Comparison of ENCODE assay signal across 11 cellular contexts in the genomic region with DNA sequence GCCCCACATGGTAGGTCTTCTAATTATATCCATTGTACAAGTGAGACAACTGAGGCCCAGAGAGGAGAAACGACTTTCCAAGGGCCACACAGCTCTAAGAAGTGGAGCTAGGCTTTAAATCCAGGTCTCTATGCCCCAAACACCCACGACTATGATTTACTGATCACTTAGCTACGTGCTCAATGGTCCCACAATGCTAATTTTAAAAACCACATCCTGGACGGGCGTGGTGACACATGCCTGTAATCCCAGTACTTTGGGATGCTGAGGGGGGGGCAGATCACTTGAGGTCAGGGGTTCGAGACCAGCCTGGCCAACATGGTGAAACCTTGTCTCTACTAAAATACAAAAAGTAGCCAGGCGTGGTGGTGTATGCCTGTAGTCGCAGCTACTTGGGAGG. TPM values are rescaled to one million over a fixed set of nuclear protein-coding genes. Genes with fewer than 3 reads are reported as not detected.
DNase-seq lines count a peak whose midpoint lies in the region; ATAC-seq and TF ChIP-seq lines count a peak whose summit lies in the region.
"Had no signal": no experiment of that assay in that cellular context is flagged by ENCODE, and none has a peak within 500 bp of the region (broad histone marks: within the 10 kb centered on the region; RNA-seq: fewer than 3 reads in every experiment).

No MANE protein-coding gene starts in this region.

- peak; percentile 25 for ATAC-seq in GM21723 (IDR thresholded peaks at IDR 0.05; ENCODE audit: unreplicated experiment)
- no peak for ATAC-seq in memory B cell (ENCODE audit: low read depth)
- ATAC-seq in omental fat pad (ENCODE audit: low FRiP score) = no peak

- no peaks in the 10 kb centered on the region for H3K9me3 Mint-ChIP-seq in activated CD4-positive, alpha-beta T cell treated with anti-CD3 and anti-CD28 coated beads, Interleukin-2, amount 10 ng/mL, durations not matched to agents 24 days and 14 days
- no peaks in the 10 kb centered on the region for H3K9me3 Mint-ChIP-seq in memory B cell

- H3K9ac ChIP-seq in SU-DHL-6 (ENCODE audit: low read length) = no peak overlapping the region

- TF ChIP-seq CTCF in SU-DHL-6 (IDR thresholded peaks at IDR 0.05; ENCODE audit: insufficient read depth, low read length, poor library complexity, severe bottlenecking) (no peak), omental fat pad (IDR thresholded peaks at IDR 0.05) (no peak)

- peaks cover 5% of the 10 kb centered on the region; the same call in 1 of the 2 replicates for H3F3A ChIP-seq in SU-DHL-6 (ENCODE audit: insufficient read depth)

- H3K27me3 Mint-ChIP-seq in activated CD4-positive, alpha-beta T cell treated with anti-CD3 and anti-CD28 coated beads, Interleukin-2, amount 10 ng/mL, durations not matched to agents 24 days and 14 days = peaks cover 4% of the 10 kb centered on the region
- H3K27me3 Mint-ChIP-seq in memory B cell = no peaks in the 10 kb centered on the region

- H3K27ac ChIP-seq in SU-DHL-6 (ENCODE audit: low read depth, low read length) = no peak overlapping the region

- peaks cover 21% of the 10 kb centered on the region for H3K4me1 Mint-ChIP-seq in activated CD4-positive, alpha-beta T cell treated with anti-CD3 and anti-CD28 coated beads, Interleukin-2, amount 10 ng/mL, durations not matched to agents 24 days and 14 days
- H3K4me1 Mint-ChIP-seq in memory B cell = peaks cover 15% of the 10 kb centered on the region

- no peaks in the 10 kb centered on the region for H3K36me3 Mint-ChIP-seq in activated CD4-positive, alpha-beta T cell treated with anti-CD3 and anti-CD28 coated beads, Interleukin-2, amount 10 ng/mL, durations not matched to agents 24 days and 14 days (ENCODE audit: low read depth)
- no peaks in the 10 kb centered on the region for H3K36me3 Mint-ChIP-seq in memory B cell

- H4K20me1 ChIP-seq in SU-DHL-6 (ENCODE audit: low read depth, low read length) = no peaks in the 10 kb centered on the region

- H3K4me3 Mint-ChIP-seq in activated CD4-positive, alpha-beta T cell treated with anti-CD3 and anti-CD28 coated beads, Interleukin-2, amount 10 ng/mL, durations not matched to agents 24 days and 14 days = no peak overlapping the region
- H3K4me3 Mint-ChIP-seq in memory B cell = peak overlapping the region; percentile 14

- H3K27ac Mint-ChIP-seq in activated CD4-positive, alpha-beta T cell treated with anti-CD3 and anti-CD28 coated beads, Interleukin-2, amount 10 ng/mL, durations not matched to agents 24 days and 14 days = peak overlapping the region; percentile 7
- H3K27ac Mint-ChIP-seq in memory B cell = no peak overlapping the region

- intact Hi-C loops in activated CD4-positive, alpha-beta T cell treated with anti-CD3 and anti-CD28 coated beads, Interleukin-2, amount 10 ng/mL, durations not matched to agents 24 days and 14 days (cut with micrococcal nuclease) = loop anchor here (5.0 kb wide), 1 partner anchor 34 kb away; a partner anchor contains a TSS

- H3K9me3 ChIP-seq in SU-DHL-6 (ENCODE audit: insufficient read depth, low read length) = no peaks in the 10 kb centered on the region
- H3K9me3 ChIP-seq: right atrium auricular region had no signal

- H3K4me2 ChIP-seq in SU-DHL-6 (ENCODE audit: low read depth, low read length, poor library complexity, severe bottlenecking) = peak overlapping the region; percentile 14

- DNase-seq in activated CD4-positive, alpha-beta T cell treated with anti-CD3 and anti-CD28 coated beads, Interleukin-2, amount 10 ng/mL, durations not matched to agents 24 days and 14 days = no peak
- DNase-seq in activated CD4-positive, alpha-beta T cell treated with anti-CD3 and anti-CD28 coated beads, Interleukin-2, amount 50 U/mL, for 1 hour = no peak
- DNase-seq in memory B cell (ENCODE audit: low spot score in 2 of 2) (no peak), NCI-H510A (lab: John Stamatoyannopoulos, UW) (no peak), amniotic stem cell (lab: John Stamatoyannopoulos, UW) (no peak), omental fat pad (ENCODE audit: low spot score) (no peak)
- DNase-seq: head of caudate nucleus, NCI-H1930 had no signal

- peak overlapping the region; percentile 15 for H2AFZ ChIP-seq in SU-DHL-6 (ENCODE audit: low read depth, low read length, severe bottlenecking)

- no peaks in the 10 kb centered on the region for H3K36me3 ChIP-seq in SU-DHL-6 (ENCODE audit: low read length)
- H3K36me3 ChIP-seq: right atrium auricular region had no signal

- no peaks in the 10 kb centered on the region for H3K27me3 ChIP-seq in SU-DHL-6 (ENCODE audit: low read length)
- H3K27me3 ChIP-seq: right atrium auricular region had no signal

- no peak overlapping the region for H3K4me3 ChIP-seq in SU-DHL-6 (ENCODE audit: insufficient read depth, low read length, poor library complexity, severe bottlenecking)
- H3K4me3 ChIP-seq: right atrium auricular region had no signal

- H3K79me2 ChIP-seq in SU-DHL-6 (ENCODE audit: insufficient read depth, low read length) = no peaks in the 10 kb centered on the region

- H3K9me2 ChIP-seq in SU-DHL-6 (replicated peaks; ENCODE audit: insufficient read depth, low read length) = no peaks in the 10 kb centered on the region

RNA-seq across cellular contexts. Expression of a gene that starts 8.4 kb away (rescaled TPM):
- 131 and 149 TPM in 2 replicates for total RNA-seq in activated CD4-positive, alpha-beta T cell treated with anti-CD3 and anti-CD28 coated beads, Interleukin-2, amount 10 ng/mL, durations not matched to agents 24 days and 14 days
- total RNA-seq in omental fat pad = 100 to 1,000 TPM in 1 of 4 donors, 10 to 100 TPM in 3; 84.8 to 121 (median 91.7) TPM

RNA-seq across cellular contexts. Expression of a gene that starts 31.7 kb away (rescaled TPM):
- 25.5 and 26.2 TPM in 2 replicates for total RNA-seq in activated CD4-positive, alpha-beta T cell treated with anti-CD3 and anti-CD28 coated beads, Interleukin-2, amount 10 ng/mL, durations not matched to agents 24 days and 14 days
- total RNA-seq in omental fat pad = 10 to 100 TPM; 19.6 to 38.1 (median 21.8) TPM

RNA-seq across cellular contexts. Expression of a gene that starts 38.1 kb away (rescaled TPM):
- 0.16 and 0.17 TPM in 2 replicates for total RNA-seq in activated CD4-positive, alpha-beta T cell treated with anti-CD3 and anti-CD28 coated beads, Interleukin-2, amount 10 ng/mL, durations not matched to agents 24 days and 14 days
- 10 to 100 TPM in 2 of 4 donors, 1 to 10 TPM in 2; 2.1 to 14.7 (median 6.6) TPM for total RNA-seq in omental fat pad

RNA-seq across cellular contexts. Expression of a gene that starts 47.1 kb away (rescaled TPM):
- 11.7 and 12.8 TPM in 2 replicates for total RNA-seq in activated CD4-positive, alpha-beta T cell treated with anti-CD3 and anti-CD28 coated beads, Interleukin-2, amount 10 ng/mL, durations not matched to agents 24 days and 14 days
- total RNA-seq in omental fat pad = 100 to 1,000 TPM in 2 of 4 donors, 10 to 100 TPM in 2; 57.4 to 147 (median 97.9) TPM
